29 cellular contexts compared by ENCODE assay signal in the genomic region with DNA sequence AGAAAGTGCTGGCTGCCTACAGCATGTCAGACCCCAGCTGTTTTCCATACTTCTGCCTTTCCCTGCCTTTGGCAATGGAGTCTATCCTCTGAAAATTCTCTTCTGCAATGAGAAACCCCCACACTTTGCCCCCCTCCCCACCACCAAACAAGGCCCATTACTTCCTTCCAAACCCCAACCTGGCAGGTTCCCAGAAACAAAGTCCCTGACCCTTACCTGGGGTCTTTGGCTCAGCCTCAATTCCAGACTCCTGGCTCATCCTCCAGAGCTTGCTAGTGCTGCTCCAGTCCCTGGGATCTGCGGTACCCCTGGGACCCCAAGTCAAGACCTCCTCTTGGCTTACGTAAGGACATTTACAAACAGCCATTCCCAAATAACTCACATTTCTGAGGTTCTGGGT. TPM values are rescaled to one million over a fixed set of nuclear protein-coding genes. Genes with fewer than 3 reads are reported as not detected.
"Had no signal": no experiment of that assay in that cellular context is flagged by ENCODE, and none has a peak within 500 bp of the region (broad histone marks: within the 10 kb centered on the region; RNA-seq: fewer than 3 reads in every experiment).

No MANE protein-coding gene starts in this region.

- ATAC-seq: activated T-cell treated with anti-CD3 and anti-CD28 coated beads, Interleukin-2, amount 50 U/mL, for 4 hours; Panc1; SK-N-SH treated with all-trans-retinoic acid at 6 μM for 48 hours had no signal

- H3K27me3 ChIP-seq: MG63, SJSA1 had no signal

- H3K9me3 ChIP-seq: MG63, SJSA1 had no signal

- H3K4me1 Mint-ChIP-seq: activated CD4-positive, alpha-beta T cell treated with anti-CD3 and anti-CD28 coated beads, Interleukin-2, amount 10 ng/mL, durations not matched to agents 7 days and 5 days had no signal

- H3K4me3 Mint-ChIP-seq: activated CD4-positive, alpha-beta memory T cell treated with anti-CD3 and anti-CD28 coated beads for 36 hours; activated CD4-positive, alpha-beta T cell treated with anti-CD3 and anti-CD28 coated beads, Interleukin-2, amount 10 ng/mL, durations not matched to agents 7 days and 5 days; activated naive CD8-positive, alpha-beta T cell; activated T-cell treated with anti-CD3 and anti-CD28 coated beads, Interleukin-2, amount 50 U/mL, for 4 hours had no signal

- DNase-seq: activated CD4-positive, alpha-beta memory T cell treated with anti-CD3 and anti-CD28 coated beads for 36 hours; activated CD4-positive, alpha-beta T cell treated with anti-CD3 and anti-CD28 coated beads, Interleukin-2, amount 10 ng/mL, durations not matched to agents 7 days and 5 days; activated CD4-positive, CD25-positive, alpha-beta regulatory T cell; activated CD8-positive, alpha-beta memory T cell treated with anti-CD3 and anti-CD28 coated beads for 24 hours; activated effector memory CD4-positive, alpha-beta T cell treated with anti-CD3 and anti-CD28 coated beads, Interleukin-2, amount 50 U/mL, for 16 hours; activated naive CD4-positive, alpha-beta T cell treated with Interleukin-2 at 50 U/mL for 16 hours; activated T-cell treated with anti-CD3 and anti-CD28 coated beads, Interleukin-2, amount 50 U/mL, for 4 hours; caudate nucleus; MG63; MV-4-11; NCI-H1092 treated with DMSO at 0.1 percent for 48 hours; NCI-H1417 treated with DMSO at 0.1 percent for 48 hours; NCI-H1694; NCI-H2029; NCI-H2107; NCI-H226; NCI-H526 treated with DMSO at 0.1 percent for 48 hours; NCI-H82; RPMI8226; SHP77; SW 1271 had no signal

- H3K27me3 Mint-ChIP-seq: activated CD4-positive, alpha-beta memory T cell treated with anti-CD3 and anti-CD28 coated beads for 36 hours; activated CD4-positive, alpha-beta T cell treated with anti-CD3 and anti-CD28 coated beads, Interleukin-2, amount 10 ng/mL, durations not matched to agents 7 days and 5 days; activated naive CD8-positive, alpha-beta T cell had no signal

- H3K9me3 Mint-ChIP-seq: activated CD4-positive, alpha-beta memory T cell treated with anti-CD3 and anti-CD28 coated beads for 36 hours; activated CD4-positive, alpha-beta T cell treated with anti-CD3 and anti-CD28 coated beads, Interleukin-2, amount 10 ng/mL, durations not matched to agents 7 days and 5 days; activated T-cell treated with anti-CD3 and anti-CD28 coated beads, Interleukin-2, amount 50 U/mL, for 4 hours had no signal

- H3K4me3 ChIP-seq: MG63, SJSA1 had no signal

- H3K36me3 ChIP-seq: MG63, SJSA1 had no signal

- H3K27ac Mint-ChIP-seq: activated CD4-positive, alpha-beta memory T cell treated with anti-CD3 and anti-CD28 coated beads for 36 hours; activated CD4-positive, alpha-beta T cell treated with anti-CD3 and anti-CD28 coated beads, Interleukin-2, amount 10 ng/mL, durations not matched to agents 7 days and 5 days; activated naive CD8-positive, alpha-beta T cell had no signal

- H3K36me3 Mint-ChIP-seq: activated CD4-positive, alpha-beta memory T cell treated with anti-CD3 and anti-CD28 coated beads for 36 hours; activated naive CD8-positive, alpha-beta T cell had no signal

- H3K27ac ChIP-seq: KMS-11, SJSA1 had no signal

RNA-seq across cellular contexts. Expression of gene CCL26, which starts 17.5 kb away (rescaled TPM):
- total RNA-seq: activated CD4-positive, alpha-beta T cell treated with anti-CD3 and anti-CD28 coated beads, Interleukin-2, amount 10 ng/mL, durations not matched to agents 7 days and 5 days; activated T-cell treated with anti-CD3 and anti-CD28 coated beads, Interleukin-2, amount 50 U/mL, for 4 hours; OCI-LY7; T-helper 1 cell treated with Interleukin-12 subunit alpha and Interleukin-12 subunit beta and Interleukin-4 antibody, amounts not matched to agents 30 ng/mL and 1 ng/mL, for 36 hours had no signal

RNA-seq across cellular contexts. Expression of gene CCL24, which starts 24.1 kb away (rescaled TPM):
- total RNA-seq: activated CD4-positive, alpha-beta memory T cell treated with anti-CD3 and anti-CD28 coated beads for 36 hours; activated CD4-positive, alpha-beta T cell treated with anti-CD3 and anti-CD28 coated beads, Interleukin-2, amount 10 ng/mL, durations not matched to agents 7 days and 5 days; activated T-cell treated with anti-CD3 and anti-CD28 coated beads, Interleukin-2, amount 50 U/mL, for 4 hours; NCI-H460; OCI-LY7; T-helper 1 cell treated with Interleukin-12 subunit alpha and Interleukin-12 subunit beta and Interleukin-4 antibody, amounts not matched to agents 30 ng/mL and 1 ng/mL, for 36 hours had no signal
